In the genomic region with DNA sequence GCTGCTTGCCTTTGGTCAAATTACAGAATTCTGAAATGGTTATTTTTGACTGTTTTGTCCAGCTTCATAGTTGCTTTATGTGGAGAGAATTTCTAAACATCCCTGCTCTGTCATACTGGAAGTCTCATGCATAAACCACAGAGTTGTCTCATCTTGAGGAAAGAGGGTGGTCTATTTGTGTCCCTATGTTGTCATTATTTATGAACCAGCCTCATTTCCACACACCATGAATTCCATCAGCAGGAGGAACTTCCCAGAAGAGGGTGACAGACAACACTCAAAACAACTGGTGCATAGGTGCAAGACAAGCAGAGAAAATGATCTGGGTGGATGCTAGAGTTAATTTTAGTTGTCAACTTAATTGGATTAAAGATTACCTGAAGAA, we compare ENCODE assay signal across 19 cellular contexts.
DNase-seq lines count a peak whose midpoint lies in the region; ATAC-seq and TF ChIP-seq lines count a peak whose summit lies in the region.
"Had no signal": no experiment of that assay in that cellular context is flagged by ENCODE, and none has a peak within 500 bp of the region (broad histone marks: within the 10 kb centered on the region; RNA-seq: fewer than 3 reads in every experiment).

No MANE protein-coding gene starts in this region.

- no peaks in the 10 kb centered on the region for H4K20me1 ChIP-seq in KMS-11 (ENCODE audit: insufficient read depth)

- peak; percentile 0 for DNase-seq in SIG-M5 treated with dmso at 0.1 percent for 504 hours (lab: John Stamatoyannopoulos, UW; ENCODE audit: unreplicated experiment)
- no peak for DNase-seq in SIG-M5 (lab: John Stamatoyannopoulos, UW)
- DNase-seq in activated naive CD4-positive, alpha-beta T cell treated with anti-CD3 and anti-CD28 coated beads, Interleukin-2, amount 50 U/mL, for 72 hours (ENCODE audit: low spot score in 2 of 2): no peak
- DNase-seq in neural crest cell (ENCODE audit: low read depth, low spot score): no peak
- no peak for DNase-seq in globus pallidus (ENCODE audit: low spot score)
- DNase-seq: 8988T; activated CD4-positive, alpha-beta memory T cell treated with anti-CD3 and anti-CD28 coated beads, Interleukin-2, amount 10 ng/mL, durations not matched to agents 7 days and 5 days; activated T-cell treated with anti-CD3 and anti-CD28 coated beads, Interleukin-2, amount 50 U/mL, for 4 hours; amygdala; caudate nucleus; RPMI8226; WERI-Rb-1 had no signal

- H3K4me1 Mint-ChIP-seq in neural crest cell: no peaks in the 10 kb centered on the region
- H3K4me1 Mint-ChIP-seq: nephron had no signal

- ATAC-seq in activated naive CD4-positive, alpha-beta T cell treated with anti-CD3 and anti-CD28 coated beads, Interleukin-2, amount 50 U/mL, for 72 hours: peak; percentile 7 to 60
- ATAC-seq in HG03135 (IDR thresholded peaks at IDR 0.05; ENCODE audit: unreplicated experiment) (no peak), GM19452 (IDR thresholded peaks at IDR 0.05; ENCODE audit: unreplicated experiment) (no peak)

- H3K9ac ChIP-seq in KMS-11: no peak overlapping the region

- H2AFZ ChIP-seq in KMS-11 (ENCODE audit: low read depth): no peak overlapping the region

- H3K36me3 ChIP-seq in KMS-11 (ENCODE audit: insufficient read depth): no peaks in the 10 kb centered on the region
- H3K36me3 ChIP-seq: esophagus muscularis mucosa, prostate gland, suprapubic skin, WERI-Rb-1 had no signal

- H3K27me3 Mint-ChIP-seq in neural crest cell (ENCODE audit: low read depth): no peaks in the 10 kb centered on the region
- H3K27me3 Mint-ChIP-seq: activated CD4-positive, alpha-beta memory T cell treated with anti-CD3 and anti-CD28 coated beads, Interleukin-2, amount 10 ng/mL, durations not matched to agents 7 days and 5 days had no signal

- no peak for TF ChIP-seq CTCF in KMS-11 (conservative IDR thresholded peaks at IDR 0.05; ENCODE audit: low read depth, low read length)
- TF ChIP-seq CTCF in neural crest cell (conservative IDR thresholded peaks at IDR 0.05): no peak

- H3K36me3 Mint-ChIP-seq in activated naive CD4-positive, alpha-beta T cell treated with anti-CD3 and anti-CD28 coated beads, Interleukin-2, amount 50 U/mL, for 72 hours: no peaks in the 10 kb centered on the region
- no peaks in the 10 kb centered on the region for H3K36me3 Mint-ChIP-seq in neural crest cell (ENCODE audit: low read depth)

- H3K27me3 ChIP-seq in KMS-11 (ENCODE audit: insufficient read depth, low read depth): no peaks in the 10 kb centered on the region
- H3K27me3 ChIP-seq: esophagus muscularis mucosa, suprapubic skin had no signal

- H3K79me2 ChIP-seq in KMS-11 (ENCODE audit: insufficient read depth, low read depth): no peaks in the 10 kb centered on the region

- H3K4me3 Mint-ChIP-seq in neural crest cell: no peak overlapping the region
- H3K4me3 Mint-ChIP-seq: activated CD4-positive, alpha-beta memory T cell treated with anti-CD3 and anti-CD28 coated beads, Interleukin-2, amount 10 ng/mL, durations not matched to agents 7 days and 5 days; activated T-cell treated with anti-CD3 and anti-CD28 coated beads, Interleukin-2, amount 50 U/mL, for 4 hours; nephron had no signal

- H3K4me3 ChIP-seq in KMS-11 (IDR thresholded peaks at IDR 0.05; ENCODE audit: insufficient read depth, low read depth, low read length): no peak overlapping the region
- H3K4me3 ChIP-seq: esophagus muscularis mucosa, prostate gland, suprapubic skin had no signal

- peak overlapping the region; percentile 24 to 65 for H3K27ac Mint-ChIP-seq in activated naive CD4-positive, alpha-beta T cell treated with anti-CD3 and anti-CD28 coated beads, Interleukin-2, amount 50 U/mL, for 72 hours
- peak overlapping the region; percentile 35 for H3K27ac Mint-ChIP-seq in neural crest cell (ENCODE audit: unreplicated experiment)
- H3K27ac Mint-ChIP-seq: activated CD4-positive, alpha-beta memory T cell treated with anti-CD3 and anti-CD28 coated beads, Interleukin-2, amount 10 ng/mL, durations not matched to agents 7 days and 5 days; nephron had no signal

- H3K4me2 ChIP-seq in KMS-11: 0 out of 2 replicates have a peak overlapping the region, but pooled peaks have one; percentile 33

- H3K27ac ChIP-seq in KMS-11: no peak overlapping the region
- H3K27ac ChIP-seq: esophagus muscularis mucosa, prostate gland, suprapubic skin, WERI-Rb-1 had no signal

- peaks cover 30% of the 10 kb centered on the region for H3K4me1 ChIP-seq in KMS-11 (ENCODE audit: low read depth, poor library complexity, severe bottlenecking)
- H3K4me1 ChIP-seq: esophagus muscularis mucosa, prostate gland, suprapubic skin had no signal

- peaks cover 0 to 6% of the 10 kb centered on the region in 2 donors for H3K9me3 Mint-ChIP-seq in activated naive CD4-positive, alpha-beta T cell treated with anti-CD3 and anti-CD28 coated beads, Interleukin-2, amount 50 U/mL, for 72 hours
- no peaks in the 10 kb centered on the region for H3K9me3 Mint-ChIP-seq in neural crest cell
- H3K9me3 Mint-ChIP-seq: nephron had no signal

Comparison
In these comparisons a context has a peak if more than half of its experiments do, and no peak if none do; other contexts are left out.
1. ATAC-seq: peak in activated naive CD4-positive, alpha-beta T cell treated with anti-CD3 and anti-CD28 coated beads, Interleukin-2, amount 50 U/mL, for 72 hours (2 of 2); none in HG03135 (single experiment) and GM19452 (single experiment).